In genomic region chr18:58302811-58303210, GRCh38 we compare ENCODE assay signal across 19 cellular contexts.
DNase-seq lines count a peak whose midpoint lies in the region; ATAC-seq and TF ChIP-seq lines count a peak whose summit lies in the region.
"Had no signal": no experiment of that assay in that cellular context is flagged by ENCODE, and none has a peak within 500 bp of the region (broad histone marks: within the 10 kb centered on the region; RNA-seq: fewer than 3 reads in every experiment).

No MANE protein-coding gene starts in this region.

- H3K9me3 Mint-ChIP-seq in activated naive CD8-positive, alpha-beta T cell treated with anti-CD3 and anti-CD28 coated beads for 36 hours: peaks cover 6% of the 10 kb centered on the region

- H3K27ac ChIP-seq in psoas muscle: no peak overlapping the region
- H3K27ac ChIP-seq: adrenal gland, skin epidermis, WERI-Rb-1 had no signal

- peaks cover 40% of the 10 kb centered on the region for H3K4me1 Mint-ChIP-seq in activated naive CD8-positive, alpha-beta T cell treated with anti-CD3 and anti-CD28 coated beads for 36 hours
- H3K4me1 Mint-ChIP-seq: endodermal cell, neural crest cell had no signal

- WGBS in psoas muscle, 3 donors: 79 to 91% (median 87%) methylated on average over 5 of the region's 5 CpGs

- H3K4me1 ChIP-seq in psoas muscle: peaks cover 48% of the 10 kb centered on the region
- H3K4me1 ChIP-seq: adrenal gland had no signal

- H3K27me3 ChIP-seq in psoas muscle (ENCODE audit: insufficient read depth in 3 of 3, low read length in 2 of 3): no peaks in the 10 kb centered on the region
- H3K27me3 ChIP-seq: adrenal gland had no signal

- H3K36me3 ChIP-seq in psoas muscle (ENCODE audit: insufficient read depth in 1 of 2, low read depth in 1 of 2): no peaks in the 10 kb centered on the region
- H3K36me3 ChIP-seq: adrenal gland, WERI-Rb-1 had no signal

- intact Hi-C loops in psoas muscle (cut with DNase I): loop anchor here in 1 of 2 donors (5.0 kb wide), 1 partner anchor 46 kb away; no protein-coding TSS in a partner anchor

- H3K4me3 ChIP-seq in GM12875 (ENCODE audit: low read depth, low read length) (no peak overlapping the region), psoas muscle (no peak overlapping the region)
- H3K4me3 ChIP-seq: adrenal gland, skin epidermis had no signal

- no peaks in the 10 kb centered on the region for H3K27me3 Mint-ChIP-seq in activated naive CD8-positive, alpha-beta T cell treated with anti-CD3 and anti-CD28 coated beads for 36 hours
- H3K27me3 Mint-ChIP-seq: progenitor cell of endocrine pancreas had no signal

- peaks cover 8% of the 10 kb centered on the region for H3K9me3 ChIP-seq in psoas muscle
- H3K9me3 ChIP-seq: adrenal gland had no signal

- 0 out of 2 replicates have a peak, but pooled peaks have one; percentile 3 for TF ChIP-seq CTCF in GM12875 (IDR thresholded peaks at IDR 0.05; ENCODE audit: borderline replicate concordance, insufficient read depth, low read depth, low read length)
- no peak for TF ChIP-seq CTCF in psoas muscle (IDR thresholded peaks at IDR 0.05)

- H3K27ac Mint-ChIP-seq in activated naive CD8-positive, alpha-beta T cell treated with anti-CD3 and anti-CD28 coated beads for 36 hours: peak overlapping the region; percentile 78
- H3K27ac Mint-ChIP-seq: endodermal cell, progenitor cell of endocrine pancreas had no signal

- DNase-seq in activated CD4-positive, alpha-beta T cell treated with anti-CD3 and anti-CD28 coated beads for 48 hours: peak; percentile 19
- DNase-seq in activated CD4-positive, alpha-beta T cell treated with anti-CD3 and anti-CD28 coated beads, Interleukin-2, amount 50 U/mL, for 4 hours: no peak
- DNase-seq in activated naive CD8-positive, alpha-beta T cell treated with anti-CD3 and anti-CD28 coated beads for 36 hours: peak; percentile 25
- DNase-seq in psoas muscle (no peak), cortex of kidney (lab: John Stamatoyannopoulos, UW) (no peak)
- DNase-seq: 8988T, adrenal gland, AML-193, COR-L47, endodermal cell, GOT3, NCI-H446 treated with DMSO at 0.1 percent for 48 hours, WERI-Rb-1 had no signal

- ATAC-seq in psoas muscle (peak; percentile 43 to 79 (median 61)), GM18870 (IDR thresholded peaks at IDR 0.05; ENCODE audit: unreplicated experiment) (no peak), GM19467 (IDR thresholded peaks at IDR 0.05; ENCODE audit: unreplicated experiment) (no peak)

- peaks cover 9% of the 10 kb centered on the region for H3K36me3 Mint-ChIP-seq in activated naive CD8-positive, alpha-beta T cell treated with anti-CD3 and anti-CD28 coated beads for 36 hours

- no peak overlapping the region for H3K4me3 Mint-ChIP-seq in activated naive CD8-positive, alpha-beta T cell treated with anti-CD3 and anti-CD28 coated beads for 36 hours
- H3K4me3 Mint-ChIP-seq: endodermal cell, neural crest cell had no signal

Comparison
In these comparisons a context has a peak if more than half of its experiments do, and no peak if none do; other contexts are left out.
1. DNase-seq: peak in activated CD4-positive, alpha-beta T cell treated with anti-CD3 and anti-CD28 coated beads for 48 hours (single experiment) and activated naive CD8-positive, alpha-beta T cell treated with anti-CD3 and anti-CD28 coated beads for 36 hours (single experiment); none in activated CD4-positive, alpha-beta T cell treated with anti-CD3 and anti-CD28 coated beads, Interleukin-2, amount 50 U/mL, for 4 hours (0 of 2), psoas muscle (0 of 2) and cortex of kidney (single experiment).
2. ATAC-seq: peak in psoas muscle (4 of 4); none in GM18870 (single experiment) and GM19467 (single experiment).